In genomic region chr12:111024205-111024794, GRCh38 we compare ENCODE assay signal across 8 cellular contexts. TPM values are rescaled to one million over a fixed set of nuclear protein-coding genes. Genes with fewer than 3 reads are reported as not detected.
DNase-seq lines count a peak whose midpoint lies in the region; ATAC-seq and TF ChIP-seq lines count a peak whose summit lies in the region.

No MANE protein-coding gene starts in this region.

- DNase-seq in 8988T (peak; percentile 90), GM12865 (ENCODE audit: low read depth) (peak; percentile 50), NCI-H345 treated with DMSO at 0.1 percent for 48 hours (lab: John Stamatoyannopoulos, UW; ENCODE audit: unreplicated experiment) (peak; percentile 3), esophagus squamous epithelium (lab: John Stamatoyannopoulos, UW) (no peak), osteoblast (ENCODE audit: insufficient read length, low spot score, missing footprints) (peak; percentile 89), cerebellum (ENCODE audit: low spot score) (no peak)
- DNase-seq in activated CD8-positive, alpha-beta memory T cell treated with anti-CD3 and anti-CD28 coated beads, Interleukin-2, amount 10 ng/mL, durations not matched to agents 7 days and 5 days, result peak; percentile 57

- no peaks in the 10 kb centered on the region for H3K36me3 Mint-ChIP-seq in activated CD8-positive, alpha-beta memory T cell treated with anti-CD3 and anti-CD28 coated beads, Interleukin-2, amount 10 ng/mL, durations not matched to agents 7 days and 5 days

- H3K27me3 Mint-ChIP-seq in activated CD8-positive, alpha-beta memory T cell treated with anti-CD3 and anti-CD28 coated beads, Interleukin-2, amount 10 ng/mL, durations not matched to agents 7 days and 5 days, result peaks cover 37% of the 10 kb centered on the region

- no peak overlapping the region for H3K27ac Mint-ChIP-seq in activated CD8-positive, alpha-beta memory T cell treated with anti-CD3 and anti-CD28 coated beads, Interleukin-2, amount 10 ng/mL, durations not matched to agents 7 days and 5 days

- no peak overlapping the region for H2AFZ ChIP-seq in osteoblast (ENCODE audit: low read length)

- no peaks in the 10 kb centered on the region for H4K20me1 ChIP-seq in osteoblast (ENCODE audit: insufficient read depth, low read length)

- H3K4me2 ChIP-seq in osteoblast (ENCODE audit: insufficient read depth, low read length), result no peak overlapping the region

- H3K27me3 ChIP-seq in esophagus squamous epithelium (peaks cover 0 to 95% (median 0%) of the 10 kb centered on the region in 4 donors), osteoblast (ENCODE audit: insufficient read depth, low read length) (peaks cover 18% of the 10 kb centered on the region)

- 0 to 7% methylated on average over 4 to 5 of the region's 8 CpGs for WGBS in esophagus squamous epithelium, 2 donors

- H3K4me1 ChIP-seq in esophagus squamous epithelium (no peaks in the 10 kb centered on the region), osteoblast (ENCODE audit: insufficient read depth, low read length) (no peaks in the 10 kb centered on the region)

- TF ChIP-seq CTCF in GM12865 (IDR thresholded peaks at IDR 0.05; ENCODE audit: insufficient read depth, low read depth, low read length, missing control alignments) (peak; percentile 76), esophagus squamous epithelium (IDR thresholded peaks at IDR 0.05) (peak; percentile 49 to 71 (median 60)), osteoblast (IDR thresholded peaks at IDR 0.05; ENCODE audit: extremely low read depth, low read depth, low read length) (peak; percentile 59)

- H3K36me3 ChIP-seq in esophagus squamous epithelium (no peaks in the 10 kb centered on the region), osteoblast (ENCODE audit: insufficient read depth, low read length) (no peaks in the 10 kb centered on the region)

- peak; percentile 70 for ATAC-seq in activated CD8-positive, alpha-beta memory T cell treated with anti-CD3 and anti-CD28 coated beads, Interleukin-2, amount 10 ng/mL, durations not matched to agents 7 days and 5 days
- ATAC-seq in HG02678 (IDR thresholded peaks at IDR 0.05; ENCODE audit: unreplicated experiment), result no peak

- no peak overlapping the region for H3K4me3 Mint-ChIP-seq in activated CD8-positive, alpha-beta memory T cell treated with anti-CD3 and anti-CD28 coated beads, Interleukin-2, amount 10 ng/mL, durations not matched to agents 7 days and 5 days

- H3K4me3 ChIP-seq in GM12865 (ENCODE audit: low read depth, low read length), result no peak overlapping the region
- H3K4me3 ChIP-seq in esophagus squamous epithelium, result no peak overlapping the region
- H3K4me3 ChIP-seq in osteoblast (ENCODE audit: insufficient read depth, low read length), result no peak overlapping the region

- CTCF ChIA-PET in activated CD8-positive, alpha-beta memory T cell treated with anti-CD3 and anti-CD28 coated beads, Interleukin-2, amount 10 ng/mL, durations not matched to agents 7 days and 5 days (lab: Charles Lee), result interaction anchor here (0.6 kb wide), 1 partner anchor 631 kb away, joined by 3 read pairs; no protein-coding TSS in a partner anchor

- H3K9me3 ChIP-seq in esophagus squamous epithelium (no peaks in the 10 kb centered on the region), osteoblast (ENCODE audit: low read depth, low read length) (no peaks in the 10 kb centered on the region)

- no peaks in the 10 kb centered on the region for H3K9me3 Mint-ChIP-seq in activated CD8-positive, alpha-beta memory T cell treated with anti-CD3 and anti-CD28 coated beads, Interleukin-2, amount 10 ng/mL, durations not matched to agents 7 days and 5 days (ENCODE audit: low read depth)

- H3K27ac ChIP-seq in esophagus squamous epithelium (no peak overlapping the region), osteoblast (ENCODE audit: low read depth, low read length) (no peak overlapping the region)

- intact Hi-C loops in esophagus squamous epithelium (cut with DNase I), result loop anchor here (10.0 kb wide), 1 partner anchor 291 kb away; no protein-coding TSS in a partner anchor

- TF ChIP-seq POLR2A in esophagus squamous epithelium (IDR thresholded peaks at IDR 0.05), result no peak

- H3K79me2 ChIP-seq in osteoblast (ENCODE audit: insufficient read depth, low read length), result no peaks in the 10 kb centered on the region

- no peaks in the 10 kb centered on the region for H3K4me1 Mint-ChIP-seq in activated CD8-positive, alpha-beta memory T cell treated with anti-CD3 and anti-CD28 coated beads, Interleukin-2, amount 10 ng/mL, durations not matched to agents 7 days and 5 days

RNA-seq across cellular contexts. Expression of gene CUX2, which starts 9.7 kb away (rescaled TPM):
- under 1 TPM in 1 of 2 experiments, not detected in 1; 0.09 TPM for total RNA-seq in activated CD8-positive, alpha-beta memory T cell treated with anti-CD3 and anti-CD28 coated beads, Interleukin-2, amount 10 ng/mL, durations not matched to agents 7 days and 5 days
- total RNA-seq in esophagus squamous epithelium (not detected), osteoblast (not detected in 2 replicates), cerebellum (11.3 TPM)

Comparison
In these comparisons a context has a peak if more than half of its experiments do, and no peak if none do; other contexts are left out.
1. DNase-seq: peak in 8988T (single experiment), GM12865 (single experiment), NCI-H345 treated with DMSO at 0.1 percent for 48 hours (single experiment), activated CD8-positive, alpha-beta memory T cell treated with anti-CD3 and anti-CD28 coated beads, Interleukin-2, amount 10 ng/mL, durations not matched to agents 7 days and 5 days (single experiment) and osteoblast (single experiment); none in esophagus squamous epithelium (single experiment) and cerebellum (single experiment).
2. RNA of gene CUX2, which starts 9.7 kb away (total RNA-seq): 11.3 TPM in cerebellum (single experiment); 0.09 TPM in activated CD8-positive, alpha-beta memory T cell treated with anti-CD3 and anti-CD28 coated beads, Interleukin-2, amount 10 ng/mL, durations not matched to agents 7 days and 5 days, not detected in esophagus squamous epithelium and not detected in osteoblast; every median in the first group is over 10 times any median in the second.
3. Peak in every context shown above with its lines, with median percentiles within 50 percentile points of each other: CTCF ChIP-seq.